ENCODE assay signal across 8 cellular contexts in the genomic region with DNA sequence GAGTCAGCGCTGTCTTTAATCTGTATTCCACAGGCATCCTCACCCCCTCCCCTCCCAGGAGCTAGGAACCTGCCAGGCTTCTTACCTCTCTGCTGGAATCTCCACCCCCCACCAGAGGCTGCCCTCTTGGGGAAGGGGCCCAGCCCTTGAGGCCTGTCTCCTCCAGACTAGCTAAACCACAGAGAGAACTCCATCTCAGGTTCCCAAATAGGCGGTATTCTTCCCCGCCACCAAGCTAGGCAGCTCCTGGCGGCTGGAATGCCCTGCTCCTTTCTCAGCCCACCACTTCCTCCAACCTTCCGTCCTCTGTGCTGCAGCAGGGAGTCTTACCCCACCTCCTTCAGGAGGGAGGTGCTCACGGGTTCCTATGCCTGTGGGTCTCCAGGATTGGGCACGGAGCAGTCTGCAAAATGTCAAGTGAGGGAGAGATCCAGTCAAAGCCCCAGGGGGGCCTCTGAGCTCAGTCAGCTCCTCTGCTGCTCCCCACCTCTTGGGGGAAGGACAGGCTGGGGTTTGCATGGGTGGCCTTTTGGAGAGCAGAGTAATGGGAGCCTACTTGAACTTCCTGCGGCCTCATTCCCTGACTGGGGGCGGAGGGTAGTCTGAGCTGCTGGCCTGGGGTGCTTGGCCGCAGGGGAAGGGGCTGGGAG. TPM values are rescaled to one million over a fixed set of nuclear protein-coding genes. Genes with fewer than 3 reads are reported as not detected.
DNase-seq lines count a peak whose midpoint lies in the region; ATAC-seq and TF ChIP-seq lines count a peak whose summit lies in the region.

No MANE protein-coding gene starts in this region.

- H3K4me1 ChIP-seq in CD4-positive, alpha-beta memory T cell (ENCODE audit: insufficient read depth, low read length): peaks cover 18% of the 10 kb centered on the region
- H3K4me1 ChIP-seq in HUES48 (ENCODE audit: control insufficient read depth, insufficient read depth, low read length): peaks cover 34% of the 10 kb centered on the region

- POLR2A ChIA-PET in CD4-positive, alpha-beta memory T cell (lab: Charles Lee; ENCODE audit: partially characterized antibody): no interaction called here

- H3K27ac ChIP-seq in CD4-positive, alpha-beta memory T cell (ENCODE audit: low read depth, low read length): no peak overlapping the region
- H3K27ac ChIP-seq in HUES48 (ENCODE audit: low read depth, low read length): peak overlapping the region; percentile 58

- no peak overlapping the region for H3K9ac ChIP-seq in HUES48 (ENCODE audit: low read depth, low read length)

- no peaks in the 10 kb centered on the region for H3K27me3 ChIP-seq in CD4-positive, alpha-beta memory T cell (ENCODE audit: insufficient read depth, low read length)
- H3K27me3 ChIP-seq in HUES48 (ENCODE audit: control insufficient read depth, insufficient read depth, low read length): peaks cover 52% of the 10 kb centered on the region

- no peak for TF ChIP-seq CTCF in GM10266 (IDR thresholded peaks at IDR 0.05; ENCODE audit: control insufficient read depth, insufficient read depth, low read depth, missing control alignments)

- peak overlapping the region in 4 of 7 donors; percentile 11 to 75 (median 68) for H3K27ac Mint-ChIP-seq in CD4-positive, alpha-beta memory T cell
- no peak overlapping the region for H3K27ac Mint-ChIP-seq in central memory CD8-positive, alpha-beta T cell (ENCODE audit: low read depth)

- no peaks in the 10 kb centered on the region for H3K9me3 ChIP-seq in CD4-positive, alpha-beta memory T cell (ENCODE audit: control insufficient read depth in 1 of 2, low read length in 2 of 2)
- H3K9me3 ChIP-seq in HUES48 (ENCODE audit: control insufficient read depth, insufficient read depth, low read length): no peaks in the 10 kb centered on the region

- H3K9me3 Mint-ChIP-seq in CD4-positive, alpha-beta memory T cell: no peaks in the 10 kb centered on the region
- no peaks in the 10 kb centered on the region for H3K9me3 Mint-ChIP-seq in central memory CD8-positive, alpha-beta T cell

- H3K27me3 Mint-ChIP-seq in CD4-positive, alpha-beta memory T cell: no peaks in the 10 kb centered on the region
- H3K27me3 Mint-ChIP-seq in central memory CD8-positive, alpha-beta T cell: peaks cover 10% of the 10 kb centered on the region

- H3K36me3 Mint-ChIP-seq in CD4-positive, alpha-beta memory T cell: no peaks in the 10 kb centered on the region
- H3K36me3 Mint-ChIP-seq in central memory CD8-positive, alpha-beta T cell (ENCODE audit: insufficient read depth): peaks cover 2% of the 10 kb centered on the region

- H3K4me3 ChIP-seq in CD4-positive, alpha-beta memory T cell (ENCODE audit: low read length in 2 of 2): no peak overlapping the region
- H3K4me3 ChIP-seq in HUES48 (ENCODE audit: low read depth, low read length): peak overlapping the region; percentile 78

- peak in 1 of 5 donors; percentile 10 for DNase-seq in CD4-positive, alpha-beta memory T cell
- no peak for DNase-seq in central memory CD8-positive, alpha-beta T cell (ENCODE audit: low spot score in 2 of 2)
- DNase-seq in midbrain (lab: John Stamatoyannopoulos, UW): peak; percentile 60
- no peak for DNase-seq in GM10266 (ENCODE audit: extremely low spot score)
- no peak for DNase-seq in activated CD8-positive, alpha-beta memory T cell treated with anti-CD3 and anti-CD28 coated beads, Interleukin-2, amount 50 U/mL, for 48 hours

- H3K4me3 Mint-ChIP-seq in CD4-positive, alpha-beta memory T cell: peak overlapping the region in 7 of 8 donors; percentile 31 to 75 (median 62)
- H3K4me3 Mint-ChIP-seq in central memory CD8-positive, alpha-beta T cell: peak overlapping the region; percentile 82

- ATAC-seq in central memory CD8-positive, alpha-beta T cell (replicated peaks; ENCODE audit: extremely low read depth, poor library complexity, severe bottlenecking): no peak
- ATAC-seq in HG02970 (IDR thresholded peaks at IDR 0.05; ENCODE audit: low FRiP score, unreplicated experiment) (no peak), HG03025 (IDR thresholded peaks at IDR 0.05; ENCODE audit: low FRiP score, unreplicated experiment) (no peak)

- intact Hi-C loops in CD4-positive, alpha-beta memory T cell (cut with micrococcal nuclease): loop anchor here (5.0 kb wide), 1 partner anchor 99 kb away; a partner anchor contains a TSS

- H3K4me1 Mint-ChIP-seq in CD4-positive, alpha-beta memory T cell: peaks cover 5 to 20% (median 14%) of the 10 kb centered on the region in 4 donors
- H3K4me1 Mint-ChIP-seq in central memory CD8-positive, alpha-beta T cell: peaks cover 30% of the 10 kb centered on the region

- H3K36me3 ChIP-seq in CD4-positive, alpha-beta memory T cell (ENCODE audit: insufficient read depth, low read length): no peaks in the 10 kb centered on the region
- no peaks in the 10 kb centered on the region for H3K36me3 ChIP-seq in HUES48 (ENCODE audit: control insufficient read depth, insufficient read depth, low read length)

- CTCF ChIA-PET in CD4-positive, alpha-beta memory T cell (lab: Charles Lee; ENCODE audit: partially characterized antibody): no interaction called here

RNA-seq across cellular contexts. Expression of a gene that starts 55.7 kb away (rescaled TPM):
- 10 to 100 TPM in 1 of 2 experiments, 1 to 10 TPM in 1; 10.0 to 11.7 TPM for total RNA-seq in CD4-positive, alpha-beta memory T cell
- 10 to 100 TPM in 1 of 2 donors, 1 to 10 TPM in 1; 5.0 to 15.5 TPM for polyA plus RNA-seq in CD4-positive, alpha-beta memory T cell
